9 cellular contexts compared by ENCODE assay signal in genomic region chr14:34980337-34980900, GRCh38. TPM values are rescaled to one million over a fixed set of nuclear protein-coding genes. Genes with fewer than 3 reads are reported as not detected.
DNase-seq lines count a peak whose midpoint lies in the region; TF ChIP-seq lines count a peak whose summit lies in the region.
"Had no signal": no experiment of that assay in that cellular context is flagged by ENCODE, and none has a peak within 500 bp of the region (broad histone marks: within the 10 kb centered on the region; RNA-seq: fewer than 3 reads in every experiment).

No MANE protein-coding gene starts in this region.

- H3K27me3 Mint-ChIP-seq in activated naive CD8-positive, alpha-beta T cell = no peaks in the 10 kb centered on the region
- H3K27me3 Mint-ChIP-seq in activated naive CD8-positive, alpha-beta T cell treated with anti-CD3 and anti-CD28 coated beads for 36 hours = no peaks in the 10 kb centered on the region

- no peak overlapping the region for H3K27ac ChIP-seq in iPS-18a (ENCODE audit: low read length)
- H3K27ac ChIP-seq in tibial artery = peak overlapping the region; percentile 93 to 99
- peak overlapping the region in 2 of 5 donors; percentile 98 to 99 for H3K27ac ChIP-seq in adrenal gland

- H3K9me3 Mint-ChIP-seq in activated naive CD8-positive, alpha-beta T cell (ENCODE audit: low read depth) = no peaks in the 10 kb centered on the region
- H3K9me3 Mint-ChIP-seq in activated naive CD8-positive, alpha-beta T cell treated with anti-CD3 and anti-CD28 coated beads for 36 hours = no peaks in the 10 kb centered on the region

- no peak for DNase-seq in activated naive CD8-positive, alpha-beta T cell treated with anti-CD3 and anti-CD28 coated beads for 36 hours
- no peak for DNase-seq in tibial artery
- no peak for DNase-seq in head of caudate nucleus
- no peak for DNase-seq in adrenal gland
- no peak for DNase-seq in COLO829 (ENCODE audit: low spot score)
- DNase-seq: NCI-H1930 had no signal

- no peak overlapping the region for H3K27ac Mint-ChIP-seq in activated naive CD8-positive, alpha-beta T cell
- H3K27ac Mint-ChIP-seq in activated naive CD8-positive, alpha-beta T cell treated with anti-CD3 and anti-CD28 coated beads for 36 hours = no peak overlapping the region

- H3K9ac ChIP-seq in iPS-18a (ENCODE audit: low read length) = no peak overlapping the region

- H3K36me3 Mint-ChIP-seq in activated naive CD8-positive, alpha-beta T cell = peaks cover 6% of the 10 kb centered on the region
- peaks cover 17% of the 10 kb centered on the region for H3K36me3 Mint-ChIP-seq in activated naive CD8-positive, alpha-beta T cell treated with anti-CD3 and anti-CD28 coated beads for 36 hours

- H3K4me3 ChIP-seq in WI38 (ENCODE audit: low read depth, low read length) (peak overlapping the region; percentile 86), iPS-18a (ENCODE audit: low read length) (peak overlapping the region; percentile 100), tibial artery (peak overlapping the region; percentile 72 to 89), adrenal gland (peak overlapping the region in 1 of 4 donors; percentile 92)

- peaks cover 19% of the 10 kb centered on the region for H3K4me1 Mint-ChIP-seq in activated naive CD8-positive, alpha-beta T cell (ENCODE audit: low read depth)
- peaks cover 33% of the 10 kb centered on the region for H3K4me1 Mint-ChIP-seq in activated naive CD8-positive, alpha-beta T cell treated with anti-CD3 and anti-CD28 coated beads for 36 hours

- H3K27me3 ChIP-seq in iPS-18a (ENCODE audit: control insufficient read depth, insufficient read depth, low read length) (no peaks in the 10 kb centered on the region), tibial artery (no peaks in the 10 kb centered on the region), adrenal gland (no peaks in the 10 kb centered on the region)

- WGBS in adrenal gland, 4 donors = 81 to 89% (median 82%) methylated on average over 11 of the region's 11 CpGs

- no peak for TF ChIP-seq CTCF in WI38 (IDR thresholded peaks at IDR 0.05; ENCODE audit: low read depth, low read length)
- no peak for TF ChIP-seq CTCF in tibial artery (IDR thresholded peaks at IDR 0.05)
- TF ChIP-seq CTCF in adrenal gland (IDR thresholded peaks at IDR 0.05) = no peak

- TF ChIP-seq POLR2A in adrenal gland (IDR thresholded peaks at IDR 0.05) = no peak

- intact Hi-C loops in tibial artery (cut with DNase I; ENCODE audit: low total_unique reads) = loop anchor here (5.0 kb wide), 3 partner anchors 67 to 518 kb away; partner anchors contain the start of genes FAM177A1, PPP2R3C, PRORP and SPTSSA
- intact Hi-C loops in head of caudate nucleus (cut with DNase I) = loop anchor here (5.0 to 10.0 kb wide), 3 partner anchors 144 to 432 kb away; partner anchors contain the start of genes PPP2R3C, PRORP and PSMA6
- intact Hi-C loops in adrenal gland (cut with DNase I) = loop anchor here in 1 of 2 donors (10.0 kb wide), 1 partner anchor 134 kb away; no protein-coding TSS in a partner anchor

- H3K4me1 ChIP-seq in iPS-18a (ENCODE audit: control insufficient read depth, low read depth, low read length) (peaks cover 8% of the 10 kb centered on the region), tibial artery (peaks cover 0 to 30% (median 18%) of the 10 kb centered on the region in 4 donors), adrenal gland (replicated peaks in 1 of 2) (peaks cover 18 to 35% of the 10 kb centered on the region in 2 donors)

- H3K9me3 ChIP-seq in iPS-18a (ENCODE audit: control insufficient read depth, low read depth, low read length) (no peaks in the 10 kb centered on the region), tibial artery (no peaks in the 10 kb centered on the region), adrenal gland (replicated peaks in 1 of 3) (no peaks in the 10 kb centered on the region)

- H3K4me3 Mint-ChIP-seq in activated naive CD8-positive, alpha-beta T cell = peak overlapping the region; percentile 46
- no peak overlapping the region for H3K4me3 Mint-ChIP-seq in activated naive CD8-positive, alpha-beta T cell treated with anti-CD3 and anti-CD28 coated beads for 36 hours

- H3K36me3 ChIP-seq in iPS-18a (ENCODE audit: control insufficient read depth, low read depth, low read length) (no peaks in the 10 kb centered on the region), tibial artery (no peaks in the 10 kb centered on the region), adrenal gland (replicated peaks in 1 of 2) (no peaks in the 10 kb centered on the region)

RNA-seq across cellular contexts. Expression of gene SRP54, which starts 2.4 kb away (rescaled TPM):
- total RNA-seq in activated naive CD8-positive, alpha-beta T cell treated with anti-CD3 and anti-CD28 coated beads for 36 hours = 10 to 100 TPM; 74.4 to 75.3 TPM
- 10 to 100 TPM; 40.3 to 82.4 (median 56.5) TPM for total RNA-seq in adrenal gland
- 100 to 1,000 TPM in 1 of 3 donors, 10 to 100 TPM in 2; 17.7 to 143 (median 20.9) TPM for polyA plus RNA-seq in adrenal gland
